Comparison of ENCODE assay signal across 26 cellular contexts in genomic region chr17:48066656-48067055, GRCh38. TPM values are rescaled to one million over a fixed set of nuclear protein-coding genes. Genes with fewer than 3 reads are reported as not detected.
DNase-seq lines count a peak whose midpoint lies in the region; ATAC-seq and TF ChIP-seq lines count a peak whose summit lies in the region.
"Had no signal": no experiment of that assay in that cellular context is flagged by ENCODE, and none has a peak within 500 bp of the region (broad histone marks: within the 10 kb centered on the region; RNA-seq: fewer than 3 reads in every experiment).

No MANE protein-coding gene starts in this region.

- H3K4me1 ChIP-seq in liver (ENCODE audit: control insufficient read depth in 4 of 4, insufficient read depth in 4 of 4, low read length in 3 of 4) (peaks cover 9 to 55% (median 48%) of the 10 kb centered on the region in 4 donors), vagina (peaks cover 28% of the 10 kb centered on the region)
- H3K4me1 ChIP-seq: uterus had no signal

- H3K36me3 Mint-ChIP-seq in activated naive CD4-positive, alpha-beta T cell treated with anti-CD3 and anti-CD28 coated beads, Interleukin-2, amount 10 ng/mL, durations not matched to agents 7 days and 5 days, result peaks cover 45% of the 10 kb centered on the region
- peaks cover 0 to 11% of the 10 kb centered on the region in 2 donors for H3K36me3 Mint-ChIP-seq in activated naive CD4-positive, alpha-beta T cell treated with anti-CD3 and anti-CD28 coated beads, Interleukin-2, amount 50 U/mL, for 72 hours
- H3K36me3 Mint-ChIP-seq in activated T-helper 17 cell treated with anti-CD3 and anti-CD28 coated beads, Interleukin-2, amount 50 U/mL, for 72 hours (ENCODE audit: low read depth), result peaks cover 94% of the 10 kb centered on the region

- H3K9me3 Mint-ChIP-seq in activated naive CD4-positive, alpha-beta T cell treated with anti-CD3 and anti-CD28 coated beads, Interleukin-2, amount 10 ng/mL, durations not matched to agents 7 days and 5 days, result no peaks in the 10 kb centered on the region
- no peaks in the 10 kb centered on the region for H3K9me3 Mint-ChIP-seq in activated naive CD4-positive, alpha-beta T cell treated with anti-CD3 and anti-CD28 coated beads, Interleukin-2, amount 50 U/mL, for 72 hours
- no peaks in the 10 kb centered on the region for H3K9me3 Mint-ChIP-seq in activated T-helper 17 cell treated with anti-CD3 and anti-CD28 coated beads, Interleukin-2, amount 50 U/mL, for 72 hours
- H3K9me3 Mint-ChIP-seq: activated CD8-positive, alpha-beta T cell treated with anti-CD3 and anti-CD28 coated beads for 36 hours; CD4-positive, alpha-beta memory T cell; naive thymus-derived CD8-positive, alpha-beta T cell had no signal

- intact Hi-C loops in vagina (cut with DNase I), result no loop called here

- DNase-seq in activated naive CD4-positive, alpha-beta T cell treated with anti-CD3 and anti-CD28 coated beads, Interleukin-2, amount 10 ng/mL, durations not matched to agents 7 days and 5 days, result no peak
- DNase-seq in activated naive CD4-positive, alpha-beta T cell treated with anti-CD3 and anti-CD28 coated beads, Interleukin-2, amount 50 U/mL, for 72 hours (ENCODE audit: low spot score in 2 of 2), result no peak
- no peak for DNase-seq in vagina (ENCODE audit: extremely low spot score in 2 of 2)
- no peak for DNase-seq in HT-29 (ENCODE audit: low spot score)
- DNase-seq in stimulated activated CD4-positive, alpha-beta T cell treated with anti-CD3 and anti-CD28 coated beads, Interleukin-15, amount 100 ng/mL, for 24 hours, result no peak
- DNase-seq in NCI-H524 (lab: John Stamatoyannopoulos, UW), result no peak
- DNase-seq: activated CD8-positive, alpha-beta T cell treated with anti-CD3 and anti-CD28 coated beads for 36 hours; adrenal gland; caudate nucleus; CD4-positive, alpha-beta memory T cell; DMS53; Kasumi-1; kidney glomerular epithelial cell; mesendoderm; naive thymus-derived CD8-positive, alpha-beta T cell; NCI-H1105 treated with DMSO at 0.1 percent for 48 hours; NCI-H2107; NCI-H526 treated with DMSO at 0.1 percent for 48 hours; OCI-M1; SIG-M5; substantia nigra; uterus; WERI-Rb-1 had no signal

- ATAC-seq in activated naive CD4-positive, alpha-beta T cell treated with anti-CD3 and anti-CD28 coated beads, Interleukin-2, amount 50 U/mL, for 72 hours, result no peak
- ATAC-seq in activated T-helper 17 cell treated with anti-CD3 and anti-CD28 coated beads, Interleukin-2, amount 50 U/mL, for 72 hours (replicated peaks), result no peak
- ATAC-seq: activated CD8-positive, alpha-beta T cell treated with anti-CD3 and anti-CD28 coated beads for 36 hours; esophagus mucosa; naive thymus-derived CD8-positive, alpha-beta T cell had no signal

- 43% methylated on average over 1 of the region's 1 CpG for WGBS in liver

- H3K4me3 Mint-ChIP-seq in activated naive CD4-positive, alpha-beta T cell treated with anti-CD3 and anti-CD28 coated beads, Interleukin-2, amount 10 ng/mL, durations not matched to agents 7 days and 5 days, result no peak overlapping the region
- no peak overlapping the region for H3K4me3 Mint-ChIP-seq in activated T-helper 17 cell treated with anti-CD3 and anti-CD28 coated beads, Interleukin-2, amount 50 U/mL, for 72 hours
- H3K4me3 Mint-ChIP-seq: activated CD8-positive, alpha-beta T cell treated with anti-CD3 and anti-CD28 coated beads for 36 hours; CD4-positive, alpha-beta memory T cell; naive thymus-derived CD8-positive, alpha-beta T cell had no signal

- no peak for TF ChIP-seq CTCF in liver (IDR thresholded peaks at IDR 0.05; ENCODE audit: low read depth, low read length, missing input control)
- TF ChIP-seq CTCF in vagina (IDR thresholded peaks at IDR 0.05), result no peak

- CTCF ChIA-PET in activated naive CD4-positive, alpha-beta T cell treated with anti-CD3 and anti-CD28 coated beads, Interleukin-2, amount 10 ng/mL, durations not matched to agents 7 days and 5 days (lab: Charles Lee), result interaction anchor here (0.8 to 3.0 kb wide), 4 partner anchors 9 to 46 kb away, joined by 3 to 19 read pairs (median 8); no protein-coding TSS in a partner anchor

- peak overlapping the region; percentile 22 for H3K27ac Mint-ChIP-seq in activated naive CD4-positive, alpha-beta T cell treated with anti-CD3 and anti-CD28 coated beads, Interleukin-2, amount 10 ng/mL, durations not matched to agents 7 days and 5 days
- H3K27ac Mint-ChIP-seq in activated naive CD4-positive, alpha-beta T cell treated with anti-CD3 and anti-CD28 coated beads, Interleukin-2, amount 50 U/mL, for 72 hours, result peak overlapping the region in 1 of 2 donors; percentile 25
- peak overlapping the region; percentile 15 for H3K27ac Mint-ChIP-seq in activated T-helper 17 cell treated with anti-CD3 and anti-CD28 coated beads, Interleukin-2, amount 50 U/mL, for 72 hours
- H3K27ac Mint-ChIP-seq: activated CD8-positive, alpha-beta T cell treated with anti-CD3 and anti-CD28 coated beads for 36 hours had no signal

- H3K4me3 ChIP-seq in liver (ENCODE audit: low read depth in 1 of 3, low read length in 3 of 3) (no peak overlapping the region), vagina (no peak overlapping the region)
- H3K4me3 ChIP-seq: adrenal gland, uterus had no signal

- H3K27me3 Mint-ChIP-seq in activated naive CD4-positive, alpha-beta T cell treated with anti-CD3 and anti-CD28 coated beads, Interleukin-2, amount 10 ng/mL, durations not matched to agents 7 days and 5 days, result no peaks in the 10 kb centered on the region
- no peaks in the 10 kb centered on the region for H3K27me3 Mint-ChIP-seq in activated T-helper 17 cell treated with anti-CD3 and anti-CD28 coated beads, Interleukin-2, amount 50 U/mL, for 72 hours
- H3K27me3 Mint-ChIP-seq: activated CD8-positive, alpha-beta T cell treated with anti-CD3 and anti-CD28 coated beads for 36 hours; CD4-positive, alpha-beta memory T cell; naive thymus-derived CD8-positive, alpha-beta T cell had no signal

- H3K9ac ChIP-seq in liver (ENCODE audit: low read depth in 1 of 2, low read length in 2 of 2), result peak overlapping the region in 1 of 2 donors; percentile 69

- no peaks in the 10 kb centered on the region for H3K4me1 Mint-ChIP-seq in activated naive CD4-positive, alpha-beta T cell treated with anti-CD3 and anti-CD28 coated beads, Interleukin-2, amount 10 ng/mL, durations not matched to agents 7 days and 5 days
- no peaks in the 10 kb centered on the region for H3K4me1 Mint-ChIP-seq in activated T-helper 17 cell treated with anti-CD3 and anti-CD28 coated beads, Interleukin-2, amount 50 U/mL, for 72 hours

- H3K27me3 ChIP-seq in liver (ENCODE audit: control insufficient read depth in 4 of 4, insufficient read depth in 4 of 4, low read length in 3 of 4) (no peaks in the 10 kb centered on the region), vagina (no peaks in the 10 kb centered on the region)
- H3K27me3 ChIP-seq: adrenal gland, uterus had no signal

- H3K27ac ChIP-seq in liver (ENCODE audit: low read depth in 1 of 2, low read length in 2 of 2), result peak overlapping the region; percentile 43 to 85
- peak overlapping the region; percentile 3 for H3K27ac ChIP-seq in vagina
- H3K27ac ChIP-seq: WERI-Rb-1 had no signal

- H3K36me3 ChIP-seq in liver (ENCODE audit: control insufficient read depth in 4 of 4, insufficient read depth in 3 of 4, low read depth in 1 of 4, low read length in 3 of 4), result peaks cover 3 to 13% (median 7%) of the 10 kb centered on the region in 4 donors
- peaks cover 0 to 60% of the 10 kb centered on the region in 2 donors for H3K36me3 ChIP-seq in vagina
- H3K36me3 ChIP-seq: uterus had no signal

- H3K9me3 ChIP-seq in liver (ENCODE audit: control insufficient read depth in 4 of 4, low read length in 3 of 4), result no peaks in the 10 kb centered on the region
- H3K9me3 ChIP-seq in vagina, result no peaks in the 10 kb centered on the region
- H3K9me3 ChIP-seq: adrenal gland, uterus had no signal

- no peak for TF ChIP-seq RAD21 in liver (IDR thresholded peaks at IDR 0.05)

- no peak for TF ChIP-seq POLR2A in vagina (IDR thresholded peaks at IDR 0.05)

TF ChIP-seq in liver, 16 proteins besides CTCF, POLR2A, EP300 and RAD21 (continues in another document):
- no peak for TF ChIP-seq RXRA (IDR thresholded peaks at IDR 0.05)
- no peak for TF ChIP-seq HNF4G (IDR thresholded peaks at IDR 0.05)
- TF ChIP-seq EGR1 (IDR thresholded peaks at IDR 0.05; ENCODE audit: low read depth in 2 of 2), result no peak
- TF ChIP-seq FOXA1 (IDR thresholded peaks at IDR 0.05), result no peak

RNA-seq across cellular contexts. Expression of gene NFE2L1, which starts 18.5 kb away (rescaled TPM):
- total RNA-seq in activated naive CD4-positive, alpha-beta T cell treated with anti-CD3 and anti-CD28 coated beads, Interleukin-2, amount 50 U/mL, for 72 hours, result 10 to 100 TPM; 81.9 to 92.5 TPM
- 10 to 100 TPM; 77.7 to 91.8 TPM for total RNA-seq in activated T-helper 17 cell treated with anti-CD3 and anti-CD28 coated beads, Interleukin-2, amount 50 U/mL, for 72 hours
- total RNA-seq in liver, result 10 to 100 TPM; 37.5 to 79.5 TPM
- polyA plus RNA-seq in liver, result 10 to 100 TPM; 14.3 to 77.7 TPM
- total RNA-seq in vagina, result 190 TPM
- total RNA-seq in HT-29 (2014; rRNA removed; shearing (Covaris generic)), result 38.1 and 39.5 TPM in 2 replicates

RNA-seq across cellular contexts. Expression of gene COPZ2, which starts 29.1 kb away (rescaled TPM):
- 1 to 10 TPM; 1.3 to 3.6 TPM for total RNA-seq in activated naive CD4-positive, alpha-beta T cell treated with anti-CD3 and anti-CD28 coated beads, Interleukin-2, amount 50 U/mL, for 72 hours
- 1 to 10 TPM; 1.3 to 2.0 TPM for total RNA-seq in activated T-helper 17 cell treated with anti-CD3 and anti-CD28 coated beads, Interleukin-2, amount 50 U/mL, for 72 hours
- total RNA-seq in liver (10 to 100 TPM in 1 of 2 donors, 1 to 10 TPM in 1; 2.6 to 13.3 TPM), vagina (34.4 TPM)
- polyA plus RNA-seq in liver, result 10 to 100 TPM; 22.4 to 38.1 TPM
- 0.89 and 4.2 TPM in 2 replicates for total RNA-seq in HT-29 (2014; rRNA removed; shearing (Covaris generic))

RNA-seq across cellular contexts. Expression of gene CBX1, which starts 34.6 kb away (rescaled TPM):
- total RNA-seq in activated naive CD4-positive, alpha-beta T cell treated with anti-CD3 and anti-CD28 coated beads, Interleukin-2, amount 50 U/mL, for 72 hours, result 10 to 100 TPM; 29.1 to 66.5 TPM
- total RNA-seq in activated T-helper 17 cell treated with anti-CD3 and anti-CD28 coated beads, Interleukin-2, amount 50 U/mL, for 72 hours, result 10 to 100 TPM; 30.0 to 48.4 TPM
- 10 to 100 TPM in 1 of 2 donors, 1 to 10 TPM in 1; 9.9 to 11.6 TPM for total RNA-seq in liver
- 1 to 10 TPM; 3.4 to 9.4 TPM for polyA plus RNA-seq in liver
- total RNA-seq in vagina, result 43.5 TPM
- total RNA-seq in HT-29 (2014; rRNA removed; shearing (Covaris generic)), result 33.8 and 39.5 TPM in 2 replicates

RNA-seq across cellular contexts. Expression of gene SNX11, which starts 40.9 kb away (rescaled TPM):
- 10 to 100 TPM; 15.4 to 24.5 TPM for total RNA-seq in activated naive CD4-positive, alpha-beta T cell treated with anti-CD3 and anti-CD28 coated beads, Interleukin-2, amount 50 U/mL, for 72 hours
- total RNA-seq in activated T-helper 17 cell treated with anti-CD3 and anti-CD28 coated beads, Interleukin-2, amount 50 U/mL, for 72 hours, result 10 to 100 TPM; 22.8 to 24.7 TPM
- 10 to 100 TPM in 1 of 2 donors, 1 to 10 TPM in 1; 7.9 to 11.4 TPM for total RNA-seq in liver
- 1 to 10 TPM; 6.4 to 9.1 TPM for polyA plus RNA-seq in liver
- 15.0 TPM for total RNA-seq in vagina
- total RNA-seq in HT-29 (2014; rRNA removed; shearing (Covaris generic)), result 15.7 and 16.4 TPM in 2 replicates
